Comparison of ENCODE assay signal across 15 cellular contexts in the genomic region with DNA sequence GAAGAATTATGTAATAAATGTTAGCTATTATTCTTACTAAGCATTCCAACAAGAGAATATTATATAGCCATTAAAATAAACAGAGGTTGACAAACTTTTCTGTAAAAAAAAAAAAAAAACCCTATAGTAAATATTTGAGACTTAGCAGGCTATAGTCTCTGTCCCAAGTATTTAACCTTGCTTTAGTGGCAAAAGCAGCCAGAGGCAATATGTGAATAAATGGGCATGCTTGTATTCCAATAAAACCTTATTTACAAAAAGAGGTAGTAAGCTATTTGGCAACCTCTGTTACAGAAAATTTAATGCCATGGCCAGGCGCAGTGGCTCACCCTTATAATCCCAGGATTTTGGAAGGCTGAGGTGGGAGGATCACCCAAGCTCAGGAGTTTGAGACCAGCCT. TPM values are rescaled to one million over a fixed set of nuclear protein-coding genes. Genes with fewer than 3 reads are reported as not detected.
DNase-seq lines count a peak whose midpoint lies in the region; ATAC-seq and TF ChIP-seq lines count a peak whose summit lies in the region.
"Had no signal": no experiment of that assay in that cellular context is flagged by ENCODE, and none has a peak within 500 bp of the region (broad histone marks: within the 10 kb centered on the region; RNA-seq: fewer than 3 reads in every experiment).

No MANE protein-coding gene starts in this region.

- no peaks in the 10 kb centered on the region for H3K4me1 Mint-ChIP-seq in stimulated activated effector memory CD8-positive, alpha-beta T cell treated with anti-CD3 and anti-CD28 coated beads, Interleukin-12 subunit alpha, Interleukin-12 subunit beta, amount 100 ng/mL, for 72 hours
- H3K4me1 Mint-ChIP-seq: GM23338 had no signal

- H3K36me3 Mint-ChIP-seq in stimulated activated effector memory CD8-positive, alpha-beta T cell treated with anti-CD3 and anti-CD28 coated beads, Interleukin-12 subunit alpha, Interleukin-12 subunit beta, amount 100 ng/mL, for 72 hours = peaks cover 93% of the 10 kb centered on the region

- H3K9me3 Mint-ChIP-seq in stimulated activated effector memory CD8-positive, alpha-beta T cell treated with anti-CD3 and anti-CD28 coated beads, Interleukin-12 subunit alpha, Interleukin-12 subunit beta, amount 100 ng/mL, for 72 hours = no peaks in the 10 kb centered on the region
- H3K9me3 Mint-ChIP-seq: IgD-negative memory B cell had no signal

- BruUV-seq in PC-3 (replicated peaks; lab: Mats Ljungman, UMichigan) = no TSS peak

- H3K4me2 ChIP-seq in GM23248 (ENCODE audit: unreplicated experiment) (no peak overlapping the region), PC-3 (ENCODE audit: low read length) (no peak overlapping the region)
- H3K4me2 ChIP-seq: BLaER1, GM23338 had no signal

- H3K27me3 ChIP-seq in GM23248 (replicated peaks; ENCODE audit: insufficient read depth) (no peaks in the 10 kb centered on the region), PC-3 (ENCODE audit: low read length) (no peaks in the 10 kb centered on the region)
- H3K27me3 ChIP-seq: BLaER1 had no signal

- ATAC-seq in PC-3 (peak; percentile 67), HG03442 (IDR thresholded peaks at IDR 0.05; ENCODE audit: unreplicated experiment) (no peak), GM21576 (IDR thresholded peaks at IDR 0.05; ENCODE audit: unreplicated experiment) (no peak), GM18498 (IDR thresholded peaks at IDR 0.05; ENCODE audit: unreplicated experiment) (no peak)
- ATAC-seq in stimulated activated effector memory CD8-positive, alpha-beta T cell treated with anti-CD3 and anti-CD28 coated beads, Interleukin-12 subunit alpha, Interleukin-12 subunit beta, amount 100 ng/mL, for 72 hours = no peak
- ATAC-seq: GM12878, GM23338 had no signal

- H4K20me1 ChIP-seq in GM23248 (ENCODE audit: insufficient read depth) (no peaks in the 10 kb centered on the region), PC-3 (ENCODE audit: low read length) (no peaks in the 10 kb centered on the region)
- H4K20me1 ChIP-seq: BLaER1 had no signal

- no peak for TF ChIP-seq CTCF in PC-3 (conservative IDR thresholded peaks at IDR 0.05; ENCODE audit: low read depth, low read length)

- H3K9me3 ChIP-seq in GM23248 (ENCODE audit: low read depth) (no peaks in the 10 kb centered on the region), PC-3 (ENCODE audit: low read length) (no peaks in the 10 kb centered on the region)

- no peak overlapping the region for H3K4me3 ChIP-seq in GM23248
- H3K4me3 ChIP-seq in PC-3 (ENCODE audit: low read length) = no peak overlapping the region
- H3K4me3 ChIP-seq: BLaER1, GM12878, GM23338 had no signal

- peak overlapping the region; percentile 45; the same call in 1 of the 2 replicates for H3K9ac ChIP-seq in GM23248
- no peak overlapping the region for H3K9ac ChIP-seq in PC-3 (ENCODE audit: low read length)
- H3K9ac ChIP-seq: BLaER1 had no signal

- intact Hi-C loops in PC-3 (cut with micrococcal nuclease) = no loop called here

- WGBS in GM23248 (ENCODE audit: low coverage in 1 of 2, low lambda C conversion rate in 2 of 2, missing lambda C conversion rate in 2 of 2), 2 experiments = 100% methylated on average over 1 of the region's 1 CpG

- in situ Hi-C loops in GM23248 (cut with MboI) = no loop called here

- H2AFZ ChIP-seq in GM23248 (no peak overlapping the region), PC-3 (ENCODE audit: low read length) (no peak overlapping the region)
- H2AFZ ChIP-seq: GM23338 had no signal

- H3F3A ChIP-seq in GM23248 (ENCODE audit: insufficient read depth) = peaks cover 3% of the 10 kb centered on the region; the same call in 1 of the 2 replicates
- no peaks in the 10 kb centered on the region for H3F3A ChIP-seq in PC-3 (ENCODE audit: low read length, unreplicated experiment)

- H3K4me3 Mint-ChIP-seq in stimulated activated effector memory CD8-positive, alpha-beta T cell treated with anti-CD3 and anti-CD28 coated beads, Interleukin-12 subunit alpha, Interleukin-12 subunit beta, amount 100 ng/mL, for 72 hours = no peak overlapping the region
- H3K4me3 Mint-ChIP-seq: GM23338, IgD-negative memory B cell had no signal

- peak overlapping the region; percentile 53 for H3K27ac Mint-ChIP-seq in stimulated activated effector memory CD8-positive, alpha-beta T cell treated with anti-CD3 and anti-CD28 coated beads, Interleukin-12 subunit alpha, Interleukin-12 subunit beta, amount 100 ng/mL, for 72 hours
- H3K27ac Mint-ChIP-seq: GM23338, IgD-negative memory B cell had no signal

- DNase-seq in GM23248 (no peak), PC-3 (no peak), epithelial cell of prostate (ENCODE audit: low read depth, low spot score) (no peak)
- no peak for DNase-seq in stimulated activated effector memory CD8-positive, alpha-beta T cell treated with anti-CD3 and anti-CD28 coated beads, Interleukin-12 subunit alpha, Interleukin-12 subunit beta, amount 100 ng/mL, for 72 hours (ENCODE audit: low spot score in 2 of 2)
- DNase-seq: AML-193, DMS79, H7, KG1 had no signal

- peak overlapping the region; percentile 36 for H3K27ac ChIP-seq in GM23248
- no peak overlapping the region for H3K27ac ChIP-seq in PC-3 (ENCODE audit: low read length)
- peak overlapping the region; percentile 3 for H3K27ac ChIP-seq in epithelial cell of prostate
- H3K27ac ChIP-seq: BLaER1 had no signal

- H3K9me2 ChIP-seq in GM23248 (ENCODE audit: insufficient read depth) (no peaks in the 10 kb centered on the region), PC-3 (replicated peaks; ENCODE audit: low read length) (no peaks in the 10 kb centered on the region)

- H3K79me2 ChIP-seq in GM23248 (ENCODE audit: insufficient read depth) (no peaks in the 10 kb centered on the region), PC-3 (ENCODE audit: low read length) (no peaks in the 10 kb centered on the region)

- POLR2A ChIA-PET in PC-3 (lab: Charles Lee; ENCODE audit: unreplicated experiment) = interaction anchor here (0.7 kb wide), 1 partner anchor 1840 kb away, joined by 3 read pairs; a partner anchor contains a TSS

- H3K4me1 ChIP-seq in GM23248 (ENCODE audit: insufficient read depth) (peaks cover 4% of the 10 kb centered on the region), PC-3 (ENCODE audit: insufficient read depth, low read length) (no peaks in the 10 kb centered on the region)

- CTCF ChIA-PET in PC-3 (lab: Charles Lee) = no interaction called here

- peaks cover 21% of the 10 kb centered on the region; the same call in 1 of the 2 replicates for H3K36me3 ChIP-seq in GM23248 (ENCODE audit: low read depth)
- peaks cover 29% of the 10 kb centered on the region for H3K36me3 ChIP-seq in PC-3 (ENCODE audit: low read depth, low read length)

RNA-seq across cellular contexts. Expression of gene CDK5RAP1, which starts 14.6 kb away (rescaled TPM):
- total RNA-seq in GM23248 (2014; rRNA removed; shearing (Covaris generic)) = 18.3 and 19.5 TPM in 2 replicates
- 24.7 and 24.9 TPM in 2 replicates for polyA plus RNA-seq in GM23248 (2016; fragmentation: Nextera tagmentation; extraction: Ambion mirVana)
- total RNA-seq in PC-3 (2014; rRNA removed) = 31.2 and 53.4 TPM in 2 replicates

RNA-seq across cellular contexts. Expression of gene SNTA1, which starts 56.9 kb away (rescaled TPM):
- total RNA-seq in GM23248 (2014; rRNA removed; shearing (Covaris generic)) = 24.2 and 24.5 TPM in 2 replicates
- 10.2 and 11.2 TPM in 2 replicates for polyA plus RNA-seq in GM23248 (2016; fragmentation: Nextera tagmentation; extraction: Ambion mirVana)
- 25.9 and 29.4 TPM in 2 replicates for total RNA-seq in PC-3 (2014; rRNA removed)
